Comparison of ENCODE assay signal across 10 cellular contexts in genomic region chr17:81722184-81723120, GRCh38. TPM values are rescaled to one million over a fixed set of nuclear protein-coding genes. Genes with fewer than 3 reads are reported as not detected.
DNase-seq lines count a peak whose midpoint lies in the region; ATAC-seq and TF ChIP-seq lines count a peak whose summit lies in the region.
"Had no signal": no experiment of that assay in that cellular context is flagged by ENCODE, and none has a peak within 500 bp of the region (broad histone marks: within the 10 kb centered on the region; RNA-seq: fewer than 3 reads in every experiment).

No MANE protein-coding gene starts in this region.

- no peaks in the 10 kb centered on the region for H3K36me3 Mint-ChIP-seq in activated T-helper 17 cell treated with anti-CD3 and anti-CD28 coated beads, Interleukin-2, amount 50 U/mL, for 72 hours (ENCODE audit: low read depth)

- intact Hi-C loops in mammary epithelial cell (cut with micrococcal nuclease): no loop called here

- dilution Hi-C loops in mammary epithelial cell (cut with HindIII; ENCODE audit: low sequenced_read_pairs): no loop called here

- peaks cover 7% of the 10 kb centered on the region for H3K27me3 Mint-ChIP-seq in activated T-helper 17 cell treated with anti-CD3 and anti-CD28 coated beads, Interleukin-2, amount 50 U/mL, for 72 hours

- CTCF ChIA-PET in mammary epithelial cell (lab: Charles Lee; ENCODE audit: low non-redundant PET): interaction anchor here (0.7 kb wide), 1 partner anchor 10 kb away, joined by 4 read pairs; the partner anchor contains the start of gene SLC25A10

- H2AFZ ChIP-seq in mammary epithelial cell (ENCODE audit: low read depth, low read length): no peak overlapping the region

- peak; percentile 53 for ATAC-seq in lung (ENCODE audit: insufficient read depth, low FRiP score)
- no peak for ATAC-seq in activated T-helper 17 cell treated with anti-CD3 and anti-CD28 coated beads, Interleukin-2, amount 50 U/mL, for 72 hours (replicated peaks)
- ATAC-seq in HG03039 (IDR thresholded peaks at IDR 0.05; ENCODE audit: unreplicated experiment): no peak

- H3K4me1 ChIP-seq in mammary epithelial cell (ENCODE audit: insufficient read depth, low read length) (peaks cover 21% of the 10 kb centered on the region), lung (ENCODE audit: control insufficient read depth in 2 of 2, insufficient read depth in 2 of 2, low read length in 2 of 2) (peaks cover 0 to 13% of the 10 kb centered on the region in 2 donors)

- no peak overlapping the region for H3K9ac ChIP-seq in mammary epithelial cell (ENCODE audit: insufficient read depth, low read length)

- DNase-seq in Caki2 (ENCODE audit: low read depth): peak; percentile 68
- peak; percentile 73 for DNase-seq in LNCaP clone FGC (ENCODE audit: low read depth)
- DNase-seq in mammary epithelial cell: peak; percentile 34
- peak; percentile 86 for DNase-seq in lung (ENCODE audit: low spot score)
- no peak for DNase-seq in activated naive CD4-positive, alpha-beta T cell treated with anti-CD3 and anti-CD28 coated beads, Interleukin-2, amount 50 U/mL, for 16 hours
- no peak for DNase-seq in NCI-H524 treated with DMSO at 0.1 percent for 48 hours (lab: John Stamatoyannopoulos, UW)
- DNase-seq: activated CD4-positive, alpha-beta memory T cell treated with anti-CD3 and anti-CD28 coated beads, Interleukin-2, amount 10 ng/mL, durations not matched to agents 7 days and 5 days; EL had no signal

- H3K27ac Mint-ChIP-seq in activated T-helper 17 cell treated with anti-CD3 and anti-CD28 coated beads, Interleukin-2, amount 50 U/mL, for 72 hours: no peak overlapping the region
- H3K27ac Mint-ChIP-seq: activated CD4-positive, alpha-beta memory T cell treated with anti-CD3 and anti-CD28 coated beads, Interleukin-2, amount 10 ng/mL, durations not matched to agents 7 days and 5 days had no signal

- H3K36me3 ChIP-seq in mammary epithelial cell (ENCODE audit: insufficient read depth, low read length): no peaks in the 10 kb centered on the region
- no peaks in the 10 kb centered on the region for H3K36me3 ChIP-seq in lung (ENCODE audit: control insufficient read depth in 2 of 2, insufficient read depth in 2 of 2, low read length in 2 of 2)

- H3K4me3 Mint-ChIP-seq in activated T-helper 17 cell treated with anti-CD3 and anti-CD28 coated beads, Interleukin-2, amount 50 U/mL, for 72 hours: no peak overlapping the region
- H3K4me3 Mint-ChIP-seq: activated CD4-positive, alpha-beta memory T cell treated with anti-CD3 and anti-CD28 coated beads, Interleukin-2, amount 10 ng/mL, durations not matched to agents 7 days and 5 days had no signal

- no peaks in the 10 kb centered on the region for H3K4me1 Mint-ChIP-seq in activated T-helper 17 cell treated with anti-CD3 and anti-CD28 coated beads, Interleukin-2, amount 50 U/mL, for 72 hours

- no peaks in the 10 kb centered on the region for H3K9me3 Mint-ChIP-seq in activated T-helper 17 cell treated with anti-CD3 and anti-CD28 coated beads, Interleukin-2, amount 50 U/mL, for 72 hours
- H3K9me3 Mint-ChIP-seq: activated CD4-positive, alpha-beta memory T cell treated with anti-CD3 and anti-CD28 coated beads, Interleukin-2, amount 10 ng/mL, durations not matched to agents 7 days and 5 days had no signal

- H3K27me3 ChIP-seq in mammary epithelial cell (ENCODE audit: insufficient read depth, low read length) (no peaks in the 10 kb centered on the region), lung (ENCODE audit: control insufficient read depth, insufficient read depth) (no peaks in the 10 kb centered on the region)

- no peaks in the 10 kb centered on the region for H3K79me2 ChIP-seq in mammary epithelial cell (ENCODE audit: insufficient read depth, low read length)

- no peak overlapping the region for H3K4me2 ChIP-seq in mammary epithelial cell (ENCODE audit: insufficient read depth, low read depth, low read length)

- TF ChIP-seq CTCF in LNCaP clone FGC (IDR thresholded peaks at IDR 0.05; ENCODE audit: control insufficient read depth, extremely low read depth, insufficient read depth) (no peak), mammary epithelial cell (conservative IDR thresholded peaks at IDR 0.05 in 1 of 2, IDR thresholded peaks at IDR 0.05 in 1 of 2; ENCODE audit: extremely low read depth in 1 of 2, insufficient read depth in 1 of 2, low read depth in 1 of 2, low read length in 2 of 2) (no peak), lung (IDR thresholded peaks at IDR 0.05; ENCODE audit: control extremely low read depth, extremely low read depth) (no peak)

- BruUV-seq in mammary epithelial cell (replicated peaks; lab: Mats Ljungman, UMichigan): no TSS peak

- 52% methylated on average over 10 of the region's 10 CpGs for WGBS in mammary epithelial cell (ENCODE audit: low coverage, missing lambda C conversion rate)
- 45 to 55% methylated on average over 10 of the region's 10 CpGs for WGBS in lung, 2 donors

- H3K4me3 ChIP-seq in LNCaP clone FGC (ENCODE audit: low read depth, low read length) (no peak overlapping the region), mammary epithelial cell (replicated peaks in 1 of 3; ENCODE audit: insufficient read depth in 1 of 3, low read depth in 2 of 3, low read length in 3 of 3) (no peak overlapping the region), lung (no peak overlapping the region)

- H3K9me3 ChIP-seq in mammary epithelial cell (replicated peaks; ENCODE audit: insufficient read depth, low read length) (no peaks in the 10 kb centered on the region), lung (ENCODE audit: control insufficient read depth in 2 of 2, insufficient read depth in 1 of 2, low read length in 1 of 2) (no peaks in the 10 kb centered on the region)

- in situ Hi-C loops in Caki2 (cut with HindIII; ENCODE audit: low pct_unique_long_range_greater_than_20kb, low sequenced_read_pairs) (no loop called here), mammary epithelial cell (cut with MboI; ENCODE audit: low sequenced_read_pairs in 2 of 2) (no loop called here)

- no peaks in the 10 kb centered on the region for H4K20me1 ChIP-seq in mammary epithelial cell (ENCODE audit: insufficient read depth, low read length)

- no peak overlapping the region for H3K27ac ChIP-seq in mammary epithelial cell (ENCODE audit: insufficient read depth, low read depth, low read length)
- H3K27ac ChIP-seq in lung (ENCODE audit: low read depth in 1 of 2, low read length in 1 of 2): peak overlapping the region in 1 of 2 donors; percentile 78

RNA-seq across cellular contexts. Expression of gene SLC25A10, which starts 10.4 kb away (rescaled TPM):
- total RNA-seq in Caki2 (2014; rRNA removed; shearing (Covaris generic); ENCODE audit: low replicate concordance): 93.2 and 105 TPM in 2 replicates
- 10 to 100 TPM; 13.0 to 19.1 TPM for total RNA-seq in mammary epithelial cell
- polyA plus RNA-seq in mammary epithelial cell: 32.2 TPM
- 58.7 TPM for polyA minus RNA-seq in mammary epithelial cell
- 10 to 100 TPM in 1 of 2 donors, 1 to 10 TPM in 1; 4.3 to 21.0 TPM for total RNA-seq in lung
- 10 to 100 TPM; 13.0 to 21.5 TPM for polyA plus RNA-seq in lung
- 10 to 100 TPM; 15.4 to 38.9 TPM for total RNA-seq in activated T-helper 17 cell treated with anti-CD3 and anti-CD28 coated beads, Interleukin-2, amount 50 U/mL, for 72 hours

RNA-seq across cellular contexts. Expression of gene MRPL12, which starts 19.3 kb away (rescaled TPM):
- 185 and 238 TPM in 2 replicates for total RNA-seq in Caki2 (2014; rRNA removed; shearing (Covaris generic); ENCODE audit: low replicate concordance)
- total RNA-seq in mammary epithelial cell (100 to 1,000 TPM in 1 of 2 donors, 10 to 100 TPM in 1; 13.2 to 104 TPM), lung (10 to 100 TPM in 1 of 2 donors, 1 to 10 TPM in 1; 6.1 to 74.9 TPM)
- polyA plus RNA-seq in mammary epithelial cell (129 TPM), lung (100 to 1,000 TPM; 132 to 154 TPM)
- 49.1 TPM for polyA minus RNA-seq in mammary epithelial cell
- 100 to 1,000 TPM in 1 of 2 donors, 10 to 100 TPM in 1; 50.7 to 108 TPM for total RNA-seq in activated T-helper 17 cell treated with anti-CD3 and anti-CD28 coated beads, Interleukin-2, amount 50 U/mL, for 72 hours

RNA-seq across cellular contexts. Expression of gene HGS, which starts 38.6 kb away (rescaled TPM):
- 87.1 and 96.6 TPM in 2 replicates for total RNA-seq in Caki2 (2014; rRNA removed; shearing (Covaris generic); ENCODE audit: low replicate concordance)
- total RNA-seq in mammary epithelial cell (100 to 1,000 TPM in 1 of 2 donors, 10 to 100 TPM in 1; 88.0 to 140 TPM), lung (100 to 1,000 TPM in 1 of 2 donors, 10 to 100 TPM in 1; 51.5 to 128 TPM)
- polyA plus RNA-seq in mammary epithelial cell (72.7 TPM), lung (100 to 1,000 TPM; 100 to 115 TPM)
- polyA minus RNA-seq in mammary epithelial cell: 137 TPM
- total RNA-seq in activated T-helper 17 cell treated with anti-CD3 and anti-CD28 coated beads, Interleukin-2, amount 50 U/mL, for 72 hours: 100 to 1,000 TPM; 118 to 130 TPM

RNA-seq across cellular contexts. Expression of gene ARL16, which starts 38.9 kb away (rescaled TPM):
- 75.3 and 89.9 TPM in 2 replicates for total RNA-seq in Caki2 (2014; rRNA removed; shearing (Covaris generic); ENCODE audit: low replicate concordance)
- 10 to 100 TPM; 19.5 to 27.7 TPM for total RNA-seq in mammary epithelial cell
- polyA plus RNA-seq in mammary epithelial cell: 38.1 TPM
- 46.6 TPM for polyA minus RNA-seq in mammary epithelial cell
- total RNA-seq in lung: 10 to 100 TPM; 27.4 to 31.8 TPM
- polyA plus RNA-seq in lung: 10 to 100 TPM; 27.8 to 59.5 TPM
- total RNA-seq in activated T-helper 17 cell treated with anti-CD3 and anti-CD28 coated beads, Interleukin-2, amount 50 U/mL, for 72 hours: 10 to 100 TPM; 12.6 to 20.9 TPM

RNA-seq across cellular contexts. Expression of gene CCDC137, which starts 55.9 kb away (rescaled TPM):
- 33.8 and 39.2 TPM in 2 replicates for total RNA-seq in Caki2 (2014; rRNA removed; shearing (Covaris generic); ENCODE audit: low replicate concordance)
- 10 to 100 TPM in 1 of 2 donors, 1 to 10 TPM in 1; 5.3 to 34.0 TPM for total RNA-seq in mammary epithelial cell
- polyA plus RNA-seq in mammary epithelial cell: 17.9 TPM
- 4.9 TPM for polyA minus RNA-seq in mammary epithelial cell
- 10 to 100 TPM; 10.2 to 23.6 TPM for total RNA-seq in lung
- polyA plus RNA-seq in lung: 10 to 100 TPM; 16.6 to 16.8 TPM
- 10 to 100 TPM; 29.6 to 48.6 TPM for total RNA-seq in activated T-helper 17 cell treated with anti-CD3 and anti-CD28 coated beads, Interleukin-2, amount 50 U/mL, for 72 hours

Comparison
In these comparisons a context has a peak if more than half of its experiments do, and no peak if none do; other contexts are left out.
1. DNase-seq: peak in Caki2 (single experiment), LNCaP clone FGC (single experiment), mammary epithelial cell (single experiment) and lung (single experiment); none in activated naive CD4-positive, alpha-beta T cell treated with anti-CD3 and anti-CD28 coated beads, Interleukin-2, amount 50 U/mL, for 16 hours (single experiment) and NCI-H524 treated with DMSO at 0.1 percent for 48 hours (single experiment).